ENCODE assay signal across 1 cellular context in genomic region chr16:57577214-57577613, GRCh38.
TF ChIP-seq lines count a peak whose summit lies in the region.

No MANE protein-coding gene starts in this region.

TF ChIP-seq in HepG2, 621 proteins besides CTCF, POLR2A, EP300 and RAD21:
- TF ChIP-seq ZNF776 (CRISPR knock-in tag; IDR thresholded peaks at IDR 0.05) (no peak), ARID2 (CRISPR knock-in tag; IDR thresholded peaks at IDR 0.05; ENCODE audit: borderline replicate concordance) (0 out of 2 replicates have a peak, but pooled peaks have one; percentile 29)
